ENCODE assay signal across 9 cellular contexts in genomic region chr14:34711169-34711568, GRCh38. TPM values are rescaled to one million over a fixed set of nuclear protein-coding genes. Genes with fewer than 3 reads are reported as not detected.
A peak's percentile ranks its signal among the peaks of the same experiment; 100 is the strongest.
DNase-seq lines count a peak whose midpoint lies in the region; ATAC-seq and TF ChIP-seq lines count a peak whose summit lies in the region.
"Had no signal": no experiment of that assay in that cellular context is flagged by ENCODE, and none has a peak within 500 bp of the region (broad histone marks: within the 10 kb centered on the region; RNA-seq: fewer than 3 reads in every experiment).

No MANE protein-coding gene starts in this region.

- H3K4me2 ChIP-seq in BLaER1 treated with 17β-estradiol and CSF1 and Interleukin-3, amounts not matched to agents 10 nM and 100 nM: peak overlapping the region; percentile 10 to 77 (median 53); a peak in 18 of 22 replicates

- no peaks in the 10 kb centered on the region for H3K27me3 ChIP-seq in BLaER1 treated with 17β-estradiol and CSF1 and Interleukin-3, amounts not matched to agents 10 nM and 100 nM
- no peaks in the 10 kb centered on the region for H3K27me3 ChIP-seq in HAP-1 (ENCODE audit: low read depth)
- H3K27me3 ChIP-seq in esophagus squamous epithelium: no peaks in the 10 kb centered on the region
- no peaks in the 10 kb centered on the region for H3K27me3 ChIP-seq in stomach smooth muscle (ENCODE audit: control insufficient read depth in 1 of 2, insufficient read depth in 2 of 2, low read length in 2 of 2)
- H3K27me3 ChIP-seq: body of pancreas had no signal

- peaks cover 17 to 50% (median 36%) of the 10 kb centered on the region in 10 experiments for H3K4me1 ChIP-seq in BLaER1 treated with 17β-estradiol and CSF1 and Interleukin-3, amounts not matched to agents 10 nM and 100 nM
- H3K4me1 ChIP-seq in HAP-1 (peaks cover 26% of the 10 kb centered on the region), esophagus squamous epithelium (peaks cover 0 to 69% (median 6%) of the 10 kb centered on the region in 3 donors), stomach smooth muscle (ENCODE audit: control insufficient read depth, insufficient read depth, low read length) (peaks cover 8% of the 10 kb centered on the region)

- DNase-seq in HAP-1 (ENCODE audit: low spot score in 2 of 2) (peak; percentile 42 to 56), NCI-H345 (lab: John Stamatoyannopoulos, UW) (peak; percentile 54), esophagus squamous epithelium (lab: John Stamatoyannopoulos, UW) (no peak)
- DNase-seq in activated CD4-positive, alpha-beta T cell treated with anti-CD3 and anti-CD28 coated beads for 4 hours: no peak
- no peak for DNase-seq in activated CD4-positive, alpha-beta T cell treated with anti-CD3 and anti-CD28 coated beads for 48 hours

- no peaks in the 10 kb centered on the region for H3K9me3 ChIP-seq in BLaER1 treated with 17β-estradiol and CSF1 and Interleukin-3, amounts not matched to agents 10 nM and 100 nM (replicated peaks in 1 of 11)
- H3K9me3 ChIP-seq in HAP-1 (no peaks in the 10 kb centered on the region), esophagus squamous epithelium (no peaks in the 10 kb centered on the region), stomach smooth muscle (ENCODE audit: control insufficient read depth in 2 of 2, low read length in 2 of 2) (no peaks in the 10 kb centered on the region)
- H3K9me3 ChIP-seq: body of pancreas had no signal

- TF ChIP-seq POLR2A in esophagus squamous epithelium (IDR thresholded peaks at IDR 0.05): no peak

- H4K20me1 ChIP-seq in BLaER1 treated with 17β-estradiol and CSF1 and Interleukin-3, amounts not matched to agents 10 nM and 100 nM: peaks cover 0 to 12% (median 0%) of the 10 kb centered on the region in 11 experiments; a peak in 4 of 22 replicates

- in situ Hi-C loops in HAP-1 (cut with MboI; ENCODE audit: low sequenced_read_pairs): loop anchor here (5.0 kb wide), 1 partner anchor 34 kb away; no protein-coding TSS in a partner anchor

- peaks cover 0 to 25% (median 13%) of the 10 kb centered on the region in 11 experiments; a peak in 16 of 22 replicates for H3K36me3 ChIP-seq in BLaER1 treated with 17β-estradiol and CSF1 and Interleukin-3, amounts not matched to agents 10 nM and 100 nM
- H3K36me3 ChIP-seq in HAP-1 (replicated peaks): peaks cover 20% of the 10 kb centered on the region
- peaks cover 0 to 11% (median 0%) of the 10 kb centered on the region in 3 donors for H3K36me3 ChIP-seq in esophagus squamous epithelium
- peaks cover 8 to 10% of the 10 kb centered on the region in 2 donors for H3K36me3 ChIP-seq in stomach smooth muscle (ENCODE audit: control insufficient read depth in 2 of 2, insufficient read depth in 2 of 2, low read length in 2 of 2)

- ATAC-seq in HG03159 (IDR thresholded peaks at IDR 0.05; ENCODE audit: unreplicated experiment): no peak
- ATAC-seq: body of pancreas had no signal

- no peak overlapping the region for H3K4me3 ChIP-seq in BLaER1 treated with 17β-estradiol and CSF1 and Interleukin-3, amounts not matched to agents 10 nM and 100 nM
- H3K4me3 ChIP-seq in HAP-1: no peak overlapping the region
- peak overlapping the region in 1 of 4 donors; percentile 7 for H3K4me3 ChIP-seq in esophagus squamous epithelium
- peak overlapping the region; percentile 52 to 86 for H3K4me3 ChIP-seq in stomach smooth muscle (ENCODE audit: low read length in 2 of 2)
- H3K4me3 ChIP-seq: body of pancreas had no signal

- intact Hi-C loops in esophagus squamous epithelium (cut with DNase I): no loop called here

- H3K9ac ChIP-seq in BLaER1 treated with 17β-estradiol and CSF1 and Interleukin-3, amounts not matched to agents 10 nM and 100 nM: peak overlapping the region in 3 of 11 experiments; percentile 18 to 60 (median 24); a peak in 1 of 22 replicates
- peak overlapping the region; percentile 63 to 80 for H3K9ac ChIP-seq in stomach smooth muscle (ENCODE audit: low read length in 2 of 2)

- no peak overlapping the region for H3K27ac ChIP-seq in BLaER1 treated with 17β-estradiol and CSF1 and Interleukin-3, amounts not matched to agents 10 nM and 100 nM
- H3K27ac ChIP-seq in esophagus squamous epithelium (peak overlapping the region in 3 of 4 donors; percentile 71 to 97 (median 94)), stomach smooth muscle (ENCODE audit: low read length) (peak overlapping the region; percentile 72)

- WGBS in esophagus squamous epithelium, 2 donors: 46 to 55% methylated on average over 3 of the region's 3 CpGs

- no peak for TF ChIP-seq CTCF in esophagus squamous epithelium (IDR thresholded peaks at IDR 0.05)

RNA-seq across cellular contexts. Expression of gene CFL2, which starts 3.2 kb away (rescaled TPM):
- 10 to 100 TPM in 2 of 4 donors, 1 to 10 TPM in 2; 4.5 to 58.7 (median 10.0) TPM for total RNA-seq in esophagus squamous epithelium

Comparison
In these comparisons a context has a peak if more than half of its experiments do, and no peak if none do; other contexts are left out.
1. H3K27ac ChIP-seq: peak in esophagus squamous epithelium (3 of 4) and stomach smooth muscle (single experiment); none in BLaER1 treated with 17β-estradiol and CSF1 and Interleukin-3, amounts not matched to agents 10 nM and 100 nM (0 of 11).
2. H3K4me3 ChIP-seq: peak in stomach smooth muscle (2 of 2); none in BLaER1 treated with 17β-estradiol and CSF1 and Interleukin-3, amounts not matched to agents 10 nM and 100 nM (0 of 10) and HAP-1 (single experiment).
3. DNase-seq: peak in HAP-1 (2 of 2) and NCI-H345 (single experiment); none in esophagus squamous epithelium (single experiment), activated CD4-positive, alpha-beta T cell treated with anti-CD3 and anti-CD28 coated beads for 4 hours (0 of 2) and activated CD4-positive, alpha-beta T cell treated with anti-CD3 and anti-CD28 coated beads for 48 hours (single experiment).